Comparison of ENCODE assay signal across 1 cellular context in the genomic region with DNA sequence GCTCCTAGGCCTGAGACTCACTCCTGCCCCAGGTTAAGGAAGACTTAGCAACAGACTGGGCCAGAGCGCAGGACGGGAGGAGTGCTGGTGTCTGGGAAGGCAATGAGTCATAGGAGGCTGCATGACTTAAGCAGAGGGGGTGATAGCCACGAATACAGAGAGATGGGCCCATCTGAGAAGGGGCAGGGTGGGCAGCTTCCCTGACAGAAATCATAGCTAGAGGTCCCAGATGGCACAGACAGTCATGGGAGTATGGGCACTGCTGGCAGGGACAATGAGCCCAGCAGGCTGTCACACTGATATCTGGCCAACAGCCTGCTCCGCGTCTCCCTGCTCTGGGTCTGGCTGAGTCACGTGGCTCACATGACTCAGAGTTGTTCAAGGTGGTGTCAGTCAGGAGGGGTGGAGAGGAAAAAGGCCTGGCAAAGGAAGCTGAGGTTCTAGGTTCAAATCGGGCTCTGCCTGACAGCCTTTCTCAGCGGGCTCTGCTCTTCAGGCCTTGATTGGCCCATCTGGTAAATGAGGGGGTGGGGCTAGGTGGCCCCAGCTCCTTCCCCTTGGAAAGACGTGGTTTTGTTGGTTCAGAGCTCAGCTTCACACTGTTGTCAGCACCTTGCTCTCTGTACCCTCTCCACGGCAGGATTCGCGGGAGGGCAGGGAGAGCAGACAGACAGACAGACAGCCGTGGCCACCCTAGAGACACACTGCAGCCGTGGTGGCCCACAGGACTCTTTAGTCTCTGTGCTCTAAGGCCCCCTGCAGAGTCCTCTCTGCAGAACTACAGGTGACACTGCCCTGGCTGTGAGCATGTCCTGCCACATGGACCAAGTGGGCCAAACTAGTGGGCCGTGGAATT.
TF ChIP-seq lines count a peak whose summit lies in the region.

No MANE protein-coding gene starts in this region.

TF ChIP-seq in K562, 482 proteins besides CTCF, POLR2A, EP300 and RAD21 (continued from another document and continues in another):
- TF ChIP-seq KHSRP (IDR thresholded peaks at IDR 0.05): no peak
- TF ChIP-seq, protein P1, sequence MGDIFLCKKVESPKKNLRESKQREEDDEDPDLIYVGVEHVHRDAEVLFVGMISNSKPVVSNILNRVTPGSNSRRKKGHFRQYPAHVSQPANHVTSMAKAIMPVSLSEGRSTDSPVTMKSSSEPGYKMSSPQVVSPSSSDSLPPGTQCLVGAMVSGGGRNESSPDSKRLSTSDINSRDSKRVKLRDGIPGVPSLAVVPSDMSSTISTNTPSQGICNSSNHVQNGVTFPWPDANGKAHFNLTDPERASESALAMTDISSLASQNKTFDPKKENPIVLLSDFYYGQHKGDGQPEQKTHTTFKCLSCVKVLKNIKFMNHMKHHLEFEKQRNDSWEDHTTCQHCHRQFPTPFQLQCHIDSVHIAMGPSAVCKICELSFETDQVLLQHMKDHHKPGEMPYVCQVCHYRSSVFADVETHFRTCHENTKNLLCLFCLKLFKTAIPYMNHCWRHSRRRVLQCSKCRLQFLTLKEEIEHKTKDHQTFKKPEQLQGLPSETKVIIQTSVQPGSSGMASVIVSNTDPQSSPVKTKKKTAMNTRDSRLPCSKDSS (IDR thresholded peaks at IDR 0.05; ENCODE audit: low read depth, partially characterized antibody): no peak
- peak; percentile 53 for TF ChIP-seq MYC (IDR thresholded peaks at IDR 0.05; ENCODE audit: low read depth, low read length)
- TF ChIP-seq MYC (CRISPR knock-in tag; IDR thresholded peaks at IDR 0.05; ENCODE audit: borderline replicate concordance, low read depth): no peak
- no peak for TF ChIP-seq NR2C2 (CRISPR knock-in tag; IDR thresholded peaks at IDR 0.05)
- peak; percentile 48; the same call in 1 of the 2 replicates for TF ChIP-seq NR2C2 (tag; IDR thresholded peaks at IDR 0.05)
- TF ChIP-seq DDX20 (tag; IDR thresholded peaks at IDR 0.05; ENCODE audit: low read depth): no peak
- no peak for TF ChIP-seq ZNF764 (CRISPR knock-in tag; IDR thresholded peaks at IDR 0.05; ENCODE audit: low read depth)
- TF ChIP-seq, protein P2, sequence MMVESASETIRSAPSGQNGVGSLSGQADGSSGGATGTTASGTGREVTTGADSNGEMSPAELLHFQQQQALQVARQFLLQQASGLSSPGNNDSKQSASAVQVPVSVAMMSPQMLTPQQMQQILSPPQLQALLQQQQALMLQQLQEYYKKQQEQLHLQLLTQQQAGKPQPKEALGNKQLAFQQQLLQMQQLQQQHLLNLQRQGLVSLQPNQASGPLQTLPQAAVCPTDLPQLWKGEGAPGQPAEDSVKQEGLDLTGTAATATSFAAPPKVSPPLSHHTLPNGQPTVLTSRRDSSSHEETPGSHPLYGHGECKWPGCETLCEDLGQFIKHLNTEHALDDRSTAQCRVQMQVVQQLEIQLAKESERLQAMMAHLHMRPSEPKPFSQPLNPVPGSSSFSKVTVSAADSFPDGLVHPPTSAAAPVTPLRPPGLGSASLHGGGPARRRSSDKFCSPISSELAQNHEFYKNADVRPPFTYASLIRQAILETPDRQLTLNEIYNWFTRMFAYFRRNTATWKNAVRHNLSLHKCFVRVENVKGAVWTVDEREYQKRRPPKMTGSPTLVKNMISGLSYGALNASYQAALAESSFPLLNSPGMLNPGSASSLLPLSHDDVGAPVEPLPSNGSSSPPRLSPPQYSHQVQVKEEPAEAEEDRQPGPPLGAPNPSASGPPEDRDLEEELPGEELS (CRISPR knock-in tag; IDR thresholded peaks at IDR 0.05; ENCODE audit: borderline replicate concordance): peak; percentile 82; the same call in 1 of the 2 replicates
- peak; percentile 62; the same call in 1 of the 2 replicates for TF ChIP-seq ZNF224 (CRISPR knock-in tag; IDR thresholded peaks at IDR 0.05)
- no peak for TF ChIP-seq NELFE (IDR thresholded peaks at IDR 0.05; ENCODE audit: insufficient read depth, insufficient read length)
- TF ChIP-seq ZNF232 (CRISPR knock-in tag; IDR thresholded peaks at IDR 0.05): peak; percentile 70; the same call in 1 of the 2 replicates
- TF ChIP-seq RFX5 (IDR thresholded peaks at IDR 0.05; ENCODE audit: low read depth, low read length): no peak
- no peak; the same call in 1 of the 2 replicates for TF ChIP-seq ZNF584 (CRISPR knock-in tag; IDR thresholded peaks at IDR 0.05; ENCODE audit: low read depth)
- TF ChIP-seq, protein P3, sequence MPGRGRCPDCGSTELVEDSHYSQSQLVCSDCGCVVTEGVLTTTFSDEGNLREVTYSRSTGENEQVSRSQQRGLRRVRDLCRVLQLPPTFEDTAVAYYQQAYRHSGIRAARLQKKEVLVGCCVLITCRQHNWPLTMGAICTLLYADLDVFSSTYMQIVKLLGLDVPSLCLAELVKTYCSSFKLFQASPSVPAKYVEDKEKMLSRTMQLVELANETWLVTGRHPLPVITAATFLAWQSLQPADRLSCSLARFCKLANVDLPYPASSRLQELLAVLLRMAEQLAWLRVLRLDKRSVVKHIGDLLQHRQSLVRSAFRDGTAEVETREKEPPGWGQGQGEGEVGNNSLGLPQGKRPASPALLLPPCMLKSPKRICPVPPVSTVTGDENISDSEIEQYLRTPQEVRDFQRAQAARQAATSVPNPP (IDR thresholded peaks at IDR 0.05; ENCODE audit: borderline replicate concordance, insufficient read depth, insufficient read length): no peak
- TF ChIP-seq TGIF2 (CRISPR knock-in tag; IDR thresholded peaks at IDR 0.05): no peak
- no peak for TF ChIP-seq BRD4 (IDR thresholded peaks at IDR 0.05)
- peak; percentile 97 for TF ChIP-seq SMARCE1 (IDR thresholded peaks at IDR 0.05)
- peak; percentile 24; the same call in 1 of the 2 replicates for TF ChIP-seq KLF6 (CRISPR knock-in tag; IDR thresholded peaks at IDR 0.05; ENCODE audit: borderline replicate concordance)
- no peak for TF ChIP-seq YBX1 (IDR thresholded peaks at IDR 0.05)
- TF ChIP-seq ZNF778 (CRISPR knock-in tag; IDR thresholded peaks at IDR 0.05): no peak
- no peak for TF ChIP-seq NR2C1 (IDR thresholded peaks at IDR 0.05)
- no peak for TF ChIP-seq NR2C1 (tag; IDR thresholded peaks at IDR 0.05)
- TF ChIP-seq CXXC5 (CRISPR knock-in tag; IDR thresholded peaks at IDR 0.05): peak; percentile 63
- TF ChIP-seq FUS (optimal IDR thresholded peaks at IDR 0.05; ENCODE audit: low read depth, low read length): no peak
- TF ChIP-seq SP1 (CRISPR knock-in tag; IDR thresholded peaks at IDR 0.05): peak; percentile 65; the same call in 1 of the 2 replicates
- no peak for TF ChIP-seq RBM34 (IDR thresholded peaks at IDR 0.05; ENCODE audit: borderline replicate concordance, insufficient read depth, low read length)
- no peak for TF ChIP-seq PTRF (tag; IDR thresholded peaks at IDR 0.05)
- no peak for TF ChIP-seq KDM4B (IDR thresholded peaks at IDR 0.05; ENCODE audit: borderline replicate concordance in 2 of 2, low read depth in 1 of 2)
- no peak for TF ChIP-seq PURB (CRISPR knock-in tag; IDR thresholded peaks at IDR 0.05; ENCODE audit: low read depth)
- no peak for TF ChIP-seq CSDE1 (IDR thresholded peaks at IDR 0.05)
- TF ChIP-seq, protein P4, sequence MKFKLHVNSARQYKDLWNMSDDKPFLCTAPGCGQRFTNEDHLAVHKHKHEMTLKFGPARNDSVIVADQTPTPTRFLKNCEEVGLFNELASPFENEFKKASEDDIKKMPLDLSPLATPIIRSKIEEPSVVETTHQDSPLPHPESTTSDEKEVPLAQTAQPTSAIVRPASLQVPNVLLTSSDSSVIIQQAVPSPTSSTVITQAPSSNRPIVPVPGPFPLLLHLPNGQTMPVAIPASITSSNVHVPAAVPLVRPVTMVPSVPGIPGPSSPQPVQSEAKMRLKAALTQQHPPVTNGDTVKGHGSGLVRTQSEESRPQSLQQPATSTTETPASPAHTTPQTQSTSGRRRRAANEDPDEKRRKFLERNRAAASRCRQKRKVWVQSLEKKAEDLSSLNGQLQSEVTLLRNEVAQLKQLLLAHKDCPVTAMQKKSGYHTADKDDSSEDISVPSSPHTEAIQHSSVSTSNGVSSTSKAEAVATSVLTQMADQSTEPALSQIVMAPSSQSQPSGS (CRISPR knock-in tag; IDR thresholded peaks at IDR 0.05): no peak
- TF ChIP-seq, protein P5, sequence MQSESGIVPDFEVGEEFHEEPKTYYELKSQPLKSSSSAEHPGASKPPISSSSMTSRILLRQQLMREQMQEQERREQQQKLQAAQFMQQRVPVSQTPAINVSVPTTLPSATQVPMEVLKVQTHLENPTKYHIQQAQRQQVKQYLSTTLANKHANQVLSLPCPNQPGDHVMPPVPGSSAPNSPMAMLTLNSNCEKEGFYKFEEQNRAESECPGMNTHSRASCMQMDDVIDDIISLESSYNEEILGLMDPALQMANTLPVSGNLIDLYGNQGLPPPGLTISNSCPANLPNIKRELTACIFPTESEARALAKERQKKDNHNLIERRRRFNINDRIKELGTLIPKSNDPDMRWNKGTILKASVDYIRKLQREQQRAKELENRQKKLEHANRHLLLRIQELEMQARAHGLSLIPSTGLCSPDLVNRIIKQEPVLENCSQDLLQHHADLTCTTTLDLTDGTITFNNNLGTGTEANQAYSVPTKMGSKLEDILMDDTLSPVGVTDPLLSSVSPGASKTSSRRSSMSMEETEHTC (IDR thresholded peaks at IDR 0.05): 0 out of 2 replicates have a peak, but pooled peaks have one; percentile 27
- TF ChIP-seq, protein P6, sequence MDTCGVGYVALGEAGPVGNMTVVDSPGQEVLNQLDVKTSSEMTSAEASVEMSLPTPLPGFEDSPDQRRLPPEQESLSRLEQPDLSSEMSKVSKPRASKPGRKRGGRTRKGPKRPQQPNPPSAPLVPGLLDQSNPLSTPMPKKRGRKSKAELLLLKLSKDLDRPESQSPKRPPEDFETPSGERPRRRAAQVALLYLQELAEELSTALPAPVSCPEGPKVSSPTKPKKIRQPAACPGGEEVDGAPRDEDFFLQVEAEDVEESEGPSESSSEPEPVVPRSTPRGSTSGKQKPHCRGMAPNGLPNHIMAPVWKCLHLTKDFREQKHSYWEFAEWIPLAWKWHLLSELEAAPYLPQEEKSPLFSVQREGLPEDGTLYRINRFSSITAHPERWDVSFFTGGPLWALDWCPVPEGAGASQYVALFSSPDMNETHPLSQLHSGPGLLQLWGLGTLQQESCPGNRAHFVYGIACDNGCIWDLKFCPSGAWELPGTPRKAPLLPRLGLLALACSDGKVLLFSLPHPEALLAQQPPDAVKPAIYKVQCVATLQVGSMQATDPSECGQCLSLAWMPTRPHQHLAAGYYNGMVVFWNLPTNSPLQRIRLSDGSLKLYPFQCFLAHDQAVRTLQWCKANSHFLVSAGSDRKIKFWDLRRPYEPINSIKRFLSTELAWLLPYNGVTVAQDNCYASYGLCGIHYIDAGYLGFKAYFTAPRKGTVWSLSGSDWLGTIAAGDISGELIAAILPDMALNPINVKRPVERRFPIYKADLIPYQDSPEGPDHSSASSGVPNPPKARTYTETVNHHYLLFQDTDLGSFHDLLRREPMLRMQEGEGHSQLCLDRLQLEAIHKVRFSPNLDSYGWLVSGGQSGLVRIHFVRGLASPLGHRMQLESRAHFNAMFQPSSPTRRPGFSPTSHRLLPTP (IDR thresholded peaks at IDR 0.05; ENCODE audit: borderline replicate concordance, extremely low read depth, insufficient read length): no peak
- no peak for TF ChIP-seq ZNF165 (CRISPR knock-in tag; IDR thresholded peaks at IDR 0.05; ENCODE audit: borderline replicate concordance)
- TF ChIP-seq, protein P7, sequence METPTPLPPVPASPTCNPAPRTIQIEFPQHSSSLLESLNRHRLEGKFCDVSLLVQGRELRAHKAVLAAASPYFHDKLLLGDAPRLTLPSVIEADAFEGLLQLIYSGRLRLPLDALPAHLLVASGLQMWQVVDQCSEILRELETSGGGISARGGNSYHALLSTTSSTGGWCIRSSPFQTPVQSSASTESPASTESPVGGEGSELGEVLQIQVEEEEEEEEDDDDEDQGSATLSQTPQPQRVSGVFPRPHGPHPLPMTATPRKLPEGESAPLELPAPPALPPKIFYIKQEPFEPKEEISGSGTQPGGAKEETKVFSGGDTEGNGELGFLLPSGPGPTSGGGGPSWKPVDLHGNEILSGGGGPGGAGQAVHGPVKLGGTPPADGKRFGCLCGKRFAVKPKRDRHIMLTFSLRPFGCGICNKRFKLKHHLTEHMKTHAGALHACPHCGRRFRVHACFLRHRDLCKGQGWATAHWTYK (CRISPR knock-in tag; IDR thresholded peaks at IDR 0.05): no peak
- TF ChIP-seq, protein P8, sequence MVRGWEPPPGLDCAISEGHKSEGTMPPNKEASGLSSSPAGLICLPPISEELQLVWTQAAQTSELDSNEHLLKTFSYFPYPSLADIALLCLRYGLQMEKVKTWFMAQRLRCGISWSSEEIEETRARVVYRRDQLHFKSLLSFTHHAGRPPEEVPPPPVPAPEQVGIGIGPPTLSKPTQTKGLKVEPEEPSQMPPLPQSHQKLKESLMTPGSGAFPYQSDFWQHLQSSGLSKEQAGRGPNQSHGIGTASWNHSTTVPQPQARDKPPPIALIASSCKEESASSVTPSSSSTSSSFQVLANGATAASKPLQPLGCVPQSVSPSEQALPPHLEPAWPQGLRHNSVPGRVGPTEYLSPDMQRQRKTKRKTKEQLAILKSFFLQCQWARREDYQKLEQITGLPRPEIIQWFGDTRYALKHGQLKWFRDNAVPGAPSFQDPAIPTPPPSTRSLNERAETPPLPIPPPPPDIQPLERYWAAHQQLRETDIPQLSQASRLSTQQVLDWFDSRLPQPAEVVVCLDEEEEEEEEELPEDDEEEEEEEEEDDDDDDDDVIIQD (CRISPR knock-in tag; IDR thresholded peaks at IDR 0.05): no peak
- TF ChIP-seq ZNF551 (CRISPR knock-in tag; IDR thresholded peaks at IDR 0.05): no peak
- TF ChIP-seq, protein P9, sequence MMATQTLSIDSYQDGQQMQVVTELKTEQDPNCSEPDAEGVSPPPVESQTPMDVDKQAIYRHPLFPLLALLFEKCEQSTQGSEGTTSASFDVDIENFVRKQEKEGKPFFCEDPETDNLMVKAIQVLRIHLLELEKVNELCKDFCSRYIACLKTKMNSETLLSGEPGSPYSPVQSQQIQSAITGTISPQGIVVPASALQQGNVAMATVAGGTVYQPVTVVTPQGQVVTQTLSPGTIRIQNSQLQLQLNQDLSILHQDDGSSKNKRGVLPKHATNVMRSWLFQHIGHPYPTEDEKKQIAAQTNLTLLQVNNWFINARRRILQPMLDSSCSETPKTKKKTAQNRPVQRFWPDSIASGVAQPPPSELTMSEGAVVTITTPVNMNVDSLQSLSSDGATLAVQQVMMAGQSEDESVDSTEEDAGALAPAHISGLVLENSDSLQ (IDR thresholded peaks at IDR 0.05): peak; percentile 94
- 0 out of 2 replicates have a peak, but pooled peaks have one; percentile 26 for TF ChIP-seq POLR2G (IDR thresholded peaks at IDR 0.05; ENCODE audit: low read depth, low read length)
- no peak for TF ChIP-seq ZNF586 (CRISPR knock-in tag; conservative IDR thresholded peaks at IDR 0.05)
- TF ChIP-seq RBM15 (IDR thresholded peaks at IDR 0.05; ENCODE audit: insufficient read depth, low read length): no peak
